In the genomic region with DNA sequence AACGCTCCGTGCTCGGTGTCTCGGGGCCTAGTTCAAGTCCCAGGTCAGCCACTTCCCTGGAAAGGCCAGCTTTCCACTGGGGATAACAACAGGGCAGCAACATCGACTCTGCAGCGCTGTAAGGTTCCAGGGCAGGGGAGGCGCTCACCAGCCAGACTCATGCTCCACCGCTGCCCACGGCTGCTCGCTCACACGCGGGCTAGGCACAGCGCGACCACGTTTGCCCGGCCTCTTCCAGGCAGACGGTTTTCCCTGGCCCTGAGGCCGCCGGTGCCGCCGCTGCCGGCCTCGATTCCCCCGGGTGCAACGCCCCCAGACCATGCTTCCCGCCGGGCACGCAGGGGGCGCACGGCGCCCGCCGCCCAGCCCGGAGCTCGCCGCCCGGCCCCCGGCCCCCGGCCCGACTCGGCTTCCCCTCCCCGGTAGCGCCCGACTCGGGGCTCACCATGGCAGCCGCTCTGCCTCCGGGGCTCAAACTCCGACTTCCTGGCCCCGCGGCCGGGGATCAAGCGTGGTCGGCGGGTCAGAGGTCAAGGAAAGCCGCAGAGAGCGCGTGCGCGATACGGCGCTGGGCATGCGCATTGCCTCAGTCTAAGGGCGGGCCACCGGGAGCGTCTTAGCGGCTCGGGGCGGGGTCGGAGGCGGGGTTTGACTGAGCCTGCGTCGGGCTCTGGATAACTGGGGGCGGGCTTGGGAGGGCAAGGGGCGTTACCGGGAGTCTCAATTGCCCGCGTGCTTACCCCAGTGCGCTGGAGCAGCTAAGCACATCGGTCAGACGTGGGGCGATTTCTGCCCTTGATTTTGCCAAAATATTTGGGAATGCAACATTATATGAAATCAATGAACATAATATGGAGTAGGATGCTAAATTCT, we compare ENCODE assay signal across 1 cellular context.
TF ChIP-seq lines count a peak whose summit lies in the region.

TSS of gene PAM16 (minus strand) at position 535 of the 873 bp plus-strand sequence. CDS start at position 448, 87 bp downstream.

TF ChIP-seq in A549, 52 proteins besides CTCF, POLR2A, EP300 and RAD21 (continued from another document):
- no peak for TF ChIP-seq ELK1 (IDR thresholded peaks at IDR 0.05; ENCODE audit: low read depth, low read length)
